In genomic region chr6:127303917-127304316, GRCh38 we compare ENCODE assay signal across 33 cellular contexts. TPM values are rescaled to one million over a fixed set of nuclear protein-coding genes. Genes with fewer than 3 reads are reported as not detected.
A peak's percentile ranks its signal among the peaks of the same experiment; 100 is the strongest.
DNase-seq lines count a peak whose midpoint lies in the region; ATAC-seq, FAIRE-seq and TF ChIP-seq lines count a peak whose summit lies in the region.
"Had no signal": no experiment of that assay in that cellular context is flagged by ENCODE, and none has a peak within 500 bp of the region (broad histone marks: within the 10 kb centered on the region; RNA-seq: fewer than 3 reads in every experiment).

No MANE protein-coding gene starts in this region.

- TF ChIP-seq EP300 in K562 (IDR thresholded peaks at IDR 0.05; ENCODE audit: low read length) (no peak), suprapubic skin (IDR thresholded peaks at IDR 0.05) (no peak)

- H3K4me3 ChIP-seq in K562: no peak overlapping the region
- H3K4me3 ChIP-seq in suprapubic skin: no peak overlapping the region
- H3K4me3 ChIP-seq: esophagus muscularis mucosa, heart right ventricle, stomach, tibial artery had no signal

- no peak for TF ChIP-seq CTCF in K562 (IDR thresholded peaks at IDR 0.05 in 2 of 3, conservative IDR thresholded peaks at IDR 0.05 in 1 of 3; ENCODE audit: insufficient read depth in 2 of 3, low read depth in 1 of 3, low read length in 3 of 3)
- no peak for TF ChIP-seq CTCF in suprapubic skin (IDR thresholded peaks at IDR 0.05)

- H3K9me1 ChIP-seq in K562 (ENCODE audit: control insufficient read depth, insufficient read depth, low read length): no peaks in the 10 kb centered on the region

- peaks cover 5 to 10% of the 10 kb centered on the region in 2 donors for H3K9me3 Mint-ChIP-seq in stimulated activated naive CD8-positive, alpha-beta T cell treated with anti-CD3 and anti-CD28 coated beads, Interleukin-15, amount 100 ng/mL, for 72 hours
- H3K9me3 Mint-ChIP-seq in naive B cell: peaks cover 0 to 14% (median 3%) of the 10 kb centered on the region in 7 donors

- WGBS in K562 (ENCODE audit: insufficient coverage, low coverage, missing lambda C conversion rate): 88% methylated on average over 3 of the region's 3 CpGs
- WGBS in suprapubic skin: 94% methylated on average over 3 of the region's 3 CpGs

- no peak for TF ChIP-seq POLR2A in K562 (conservative IDR thresholded peaks at IDR 0.05)
- no peak for TF ChIP-seq POLR2A in suprapubic skin (IDR thresholded peaks at IDR 0.05)
- TF ChIP-seq POLR2A in GM12891 (IDR thresholded peaks at IDR 0.05; ENCODE audit: low read depth, low read length): no peak

- peak; percentile 50 for ATAC-seq in stimulated activated naive CD8-positive, alpha-beta T cell treated with anti-CD3 and anti-CD28 coated beads, Interleukin-15, amount 100 ng/mL, for 72 hours
- no peak for ATAC-seq in stimulated activated naive CD8-positive, alpha-beta T cell treated with anti-CD3 and anti-CD28 coated beads, Interleukin-15, Interleukin-2, amounts not matched to agents 100 U/mL and 50 U/mL, for 24 hours
- ATAC-seq in K562: peak; percentile 51; the same call in 2 of the 3 replicates
- ATAC-seq in naive B cell (ENCODE audit: low read depth in 2 of 2): no peak
- no peak for ATAC-seq in GM19397 (IDR thresholded peaks at IDR 0.05; ENCODE audit: unreplicated experiment)
- ATAC-seq: activated T-cell treated with anti-CD3 and anti-CD28 coated beads, Interleukin-2, amount 50 U/mL, for 4 hours; foreskin keratinocyte; SK-N-SH treated with all-trans-retinoic acid at 6 μM for 48 hours had no signal

- peaks cover 24 to 28% of the 10 kb centered on the region in 2 donors for H3K36me3 Mint-ChIP-seq in naive B cell

- peaks cover 38% of the 10 kb centered on the region for H3K79me2 ChIP-seq in K562 (ENCODE audit: control insufficient read depth, insufficient read depth, low read length)

- H3K9me3 ChIP-seq in K562 (replicated peaks; ENCODE audit: control insufficient read depth, insufficient read depth, low read depth, low read length) (no peaks in the 10 kb centered on the region), suprapubic skin (peaks cover 6% of the 10 kb centered on the region)

- peak overlapping the region in 1 of 2 donors; percentile 83 for H3K27ac Mint-ChIP-seq in stimulated activated naive CD8-positive, alpha-beta T cell treated with anti-CD3 and anti-CD28 coated beads, Interleukin-15, amount 100 ng/mL, for 72 hours
- H3K27ac Mint-ChIP-seq in naive B cell: peak overlapping the region in 5 of 6 donors; percentile 13 to 81 (median 70)
- H3K27ac Mint-ChIP-seq: activated naive CD4-positive, alpha-beta T cell treated with anti-CD3 and anti-CD28 coated beads for 36 hours; progenitor cell of endocrine pancreas had no signal

- in situ Hi-C loops in K562 (cut with MboI): loop anchor here (10.0 kb wide), 1 partner anchor 121 kb away; no protein-coding TSS in a partner anchor

- CTCF ChIA-PET in K562 (lab: Yijun Ruan, JAX; ENCODE audit: low intra/inter-chr PET ratio): interaction anchor here (0.7 kb wide), 1 partner anchor 265 kb away, joined by 3 read pairs; no protein-coding TSS in a partner anchor

- H3K4me1 ChIP-seq in K562 (replicated peaks in 1 of 2; ENCODE audit: control insufficient read depth in 2 of 2, insufficient read depth in 2 of 2, low read length in 2 of 2) (no peaks in the 10 kb centered on the region), suprapubic skin (peaks cover 17% of the 10 kb centered on the region)
- H3K4me1 ChIP-seq: Caco-2 had no signal

- H3K27me3 ChIP-seq in K562 (ENCODE audit: control insufficient read depth in 2 of 2, insufficient read depth in 2 of 2, low read length in 2 of 2) (no peaks in the 10 kb centered on the region), suprapubic skin (no peaks in the 10 kb centered on the region)
- H3K27me3 ChIP-seq: esophagus muscularis mucosa, foreskin keratinocyte, heart right ventricle, stomach, tibial artery had no signal

- FAIRE-seq in K562 (lab: Jason Lieb, UNC): no peak
- FAIRE-seq in GM12891 (lab: Jason Lieb, UNC): no peak
- FAIRE-seq: bronchial epithelial cell had no signal

- no peak for TF ChIP-seq RAD21 in K562 (CRISPR knock-in tag; conservative IDR thresholded peaks at IDR 0.05 in 1 of 2, IDR thresholded peaks at IDR 0.05 in 1 of 2)

- no peak overlapping the region for H3K4me2 ChIP-seq in K562 (ENCODE audit: insufficient read depth, low read length)

- no peaks in the 10 kb centered on the region; the same call in none of the 2 replicates for H4K20me1 ChIP-seq in K562 (replicated peaks; ENCODE audit: control insufficient read depth, insufficient read depth, low read length)

- H3K36me3 ChIP-seq in K562 (ENCODE audit: control insufficient read depth, insufficient read depth, low read length) (peaks cover 11% of the 10 kb centered on the region; the same call in 1 of the 3 replicates), suprapubic skin (peaks cover 1% of the 10 kb centered on the region)
- H3K36me3 ChIP-seq: esophagus muscularis mucosa, tibial artery had no signal

- 0 out of 4 replicates have a peak overlapping the region, but pooled peaks of 1 of the 2 experiments have one; percentile 12 for H3K9ac ChIP-seq in K562 (ENCODE audit: insufficient read depth in 1 of 2, low read depth in 2 of 2, low read length in 2 of 2)

- no TSS peak for BruUV-seq in K562 (replicated peaks; lab: Mats Ljungman, UMichigan)

- DNase-seq in stimulated activated naive CD8-positive, alpha-beta T cell treated with anti-CD3 and anti-CD28 coated beads, Interleukin-15, amount 100 ng/mL, for 72 hours: no peak
- DNase-seq in stimulated activated naive CD8-positive, alpha-beta T cell treated with anti-CD3 and anti-CD28 coated beads, Interleukin-15, Interleukin-2, amounts not matched to agents 100 U/mL and 50 U/mL, for 24 hours: no peak
- DNase-seq in K562 (ENCODE audit: extremely low read depth in 1 of 4, low spot score in 3 of 4) (no peak), naive B cell (no peak), suprapubic skin (ENCODE audit: low spot score in 2 of 2) (no peak), NCI-H2171 treated with DMSO at 0.1 percent for 48 hours (lab: John Stamatoyannopoulos, UW) (no peak), GM12891 (ENCODE audit: insufficient read length, low spot score) (no peak)
- DNase-seq: activated CD4-positive, alpha-beta T cell treated with anti-CD3 and anti-CD28 coated beads for 4 hours; activated naive CD4-positive, alpha-beta T cell treated with anti-CD3 and anti-CD28 coated beads for 36 hours; activated T-cell treated with anti-CD3 and anti-CD28 coated beads, Interleukin-2, amount 50 U/mL, for 4 hours; amniotic stem cell; Caco-2; DMS79; effector CD8-positive, alpha-beta T cell; foreskin keratinocyte; GDM1; H7; heart right ventricle; KBM-7; kidney glomerular epithelial cell; mesenchymal stem cell; NCI-H1417 treated with DMSO at 0.1 percent for 48 hours; NCI-H2081; NCI-H345; NCI-H748 treated with DMSO at 0.1 percent for 48 hours; stomach; T-helper 2 cell; tibial artery had no signal

- no peak overlapping the region for H2AFZ ChIP-seq in K562 (ENCODE audit: low read depth, low read length)

- H3K4me1 Mint-ChIP-seq in stimulated activated naive CD8-positive, alpha-beta T cell treated with anti-CD3 and anti-CD28 coated beads, Interleukin-15, amount 100 ng/mL, for 72 hours: peaks cover 37% of the 10 kb centered on the region
- H3K4me1 Mint-ChIP-seq in naive B cell: peaks cover 26 to 39% (median 27%) of the 10 kb centered on the region in 3 donors

- intact Hi-C loops in K562 (cut with micrococcal nuclease): loop anchor here (2.0 to 5.0 kb wide), 2 partner anchors 39 to 233 kb away; partner anchors contain the start of gene ECHDC1

- H3K27ac ChIP-seq in K562 (ENCODE audit: extremely low read depth, low read depth, low read length): no peak overlapping the region
- H3K27ac ChIP-seq in suprapubic skin: no peak overlapping the region
- H3K27ac ChIP-seq: esophagus muscularis mucosa, foreskin keratinocyte, heart right ventricle, stomach, tibial artery had no signal

- POLR2A ChIA-PET in K562 (lab: Yijun Ruan, JAX): interaction anchor here (0.7 to 1.3 kb wide), 2 partner anchors 16 to 20 kb away, joined by 4 read pairs; no protein-coding TSS in a partner anchor

- no peaks in the 10 kb centered on the region for H3K27me3 Mint-ChIP-seq in stimulated activated naive CD8-positive, alpha-beta T cell treated with anti-CD3 and anti-CD28 coated beads, Interleukin-15, amount 100 ng/mL, for 72 hours
- no peaks in the 10 kb centered on the region for H3K27me3 Mint-ChIP-seq in naive B cell
- H3K27me3 Mint-ChIP-seq: progenitor cell of endocrine pancreas had no signal

- H3K4me3 Mint-ChIP-seq in stimulated activated naive CD8-positive, alpha-beta T cell treated with anti-CD3 and anti-CD28 coated beads, Interleukin-15, amount 100 ng/mL, for 72 hours: no peak overlapping the region
- H3K4me3 Mint-ChIP-seq in naive B cell: no peak overlapping the region
- H3K4me3 Mint-ChIP-seq: activated naive CD4-positive, alpha-beta T cell treated with anti-CD3 and anti-CD28 coated beads for 36 hours; activated T-cell treated with anti-CD3 and anti-CD28 coated beads, Interleukin-2, amount 50 U/mL, for 4 hours had no signal

RNA-seq across cellular contexts. Expression of gene RNF146, which starts 37.3 kb away (rescaled TPM):
- total RNA-seq in K562 (2011; cell fraction: chromatin; rRNA removed; ENCODE audit: low replicate concordance): 16.8 and 55.6 TPM in 2 replicates
- total RNA-seq in K562 (2011; cell fraction: nucleolus; rRNA removed): 8.3 and 12.8 TPM in 2 replicates
- 27.6 and 30.7 TPM in 2 replicates for total RNA-seq in K562 (2011; cell fraction: nucleoplasm; rRNA removed)
- 15.0 and 16.2 TPM in 2 replicates for total RNA-seq in K562 (2014; rRNA removed)
- total RNA-seq in K562 (2014; rRNA removed; fragmentation: Illumina TruSeq; extraction: Trizol): 17.8 and 18.6 TPM in 2 replicates
- total RNA-seq in K562 (2015; rRNA removed; fragmentation: Illumina TruSeq; extraction: Trizol): 17.7 and 19.8 TPM in 2 replicates
- total RNA-seq in K562 (2021): 13.1 and 15.4 TPM in 2 replicates
- polyA plus RNA-seq in K562 (2011; rRNA removed): 30.2 and 30.5 TPM in 2 replicates
- 6.7 and 14.4 TPM in 2 replicates for polyA plus RNA-seq in K562 (2011; cell fraction: cytosol; rRNA removed)
- polyA plus RNA-seq in K562 (2011; cell fraction: nucleus; rRNA removed): 44.3 and 58.3 TPM in 2 replicates
- 16.7 and 17.2 TPM in 2 replicates for polyA plus RNA-seq in K562 (2012)
- 14.5 and 17.5 TPM in 2 replicates for polyA plus RNA-seq in K562 (2014; fragmentation: Illumina TruSeq; extraction: Trizol)
- polyA plus RNA-seq in K562 (2014; fragmentation: Nextera tagmentation; extraction: Ambion mirVana): 10 to 100 TPM in 1 of 2 experiments, 1 to 10 TPM in 1; 8.4 to 14.7 TPM
- polyA plus RNA-seq in K562 (2014; rRNA removed): 20.2 and 21.4 TPM in 2 replicates
- 25.3 and 33.9 TPM in 2 replicates for polyA minus RNA-seq in K562 (2011; rRNA and poly(A)+ RNA removed)
- polyA minus RNA-seq in K562 (2011; cell fraction: cytosol; rRNA and poly(A)+ RNA removed): 8.8 and 9.2 TPM in 2 replicates
- polyA minus RNA-seq in K562 (2011; cell fraction: nucleus; rRNA and poly(A)+ RNA removed): 32.4 and 56.0 TPM in 2 replicates
- 10 to 100 TPM; 19.0 to 27.6 (median 21.6) TPM for polyA plus RNA-seq in naive B cell (ENCODE audit: low read depth in 6 of 6)
- total RNA-seq in suprapubic skin: 10 to 100 TPM; 18.6 to 54.6 (median 27.0) TPM
- 12.1 TPM for polyA plus RNA-seq in GM12891 (2012; ENCODE audit: low read depth, missing spikeins)

RNA-seq across cellular contexts. Expression of gene ECHDC1, which starts 39.5 kb away (rescaled TPM):
- total RNA-seq in K562 (2011; cell fraction: chromatin; rRNA removed; ENCODE audit: low replicate concordance): 34.7 and 94.5 TPM in 2 replicates
- 17.8 and 23.6 TPM in 2 replicates for total RNA-seq in K562 (2011; cell fraction: nucleolus; rRNA removed)
- 38.3 and 94.7 TPM in 2 replicates for total RNA-seq in K562 (2011; cell fraction: nucleoplasm; rRNA removed)
- total RNA-seq in K562 (2014; rRNA removed): 45.9 and 58.0 TPM in 2 replicates
- total RNA-seq in K562 (2014; rRNA removed; fragmentation: Illumina TruSeq; extraction: Trizol): 99.3 and 119 TPM in 2 replicates
- 70.4 and 78.6 TPM in 2 replicates for total RNA-seq in K562 (2015; rRNA removed; fragmentation: Illumina TruSeq; extraction: Trizol)
- total RNA-seq in K562 (2021): 57.5 and 58.4 TPM in 2 replicates
- polyA plus RNA-seq in K562 (2011; rRNA removed): 48.7 and 73.1 TPM in 2 replicates
- polyA plus RNA-seq in K562 (2011; cell fraction: cytosol; rRNA removed): 7.9 and 20.1 TPM in 2 replicates
- polyA plus RNA-seq in K562 (2011; cell fraction: nucleus; rRNA removed): 13.2 and 20.4 TPM in 2 replicates
- polyA plus RNA-seq in K562 (2012): 46.1 and 76.1 TPM in 2 replicates
- 88.4 and 105 TPM in 2 replicates for polyA plus RNA-seq in K562 (2014; fragmentation: Illumina TruSeq; extraction: Trizol)
- polyA plus RNA-seq in K562 (2014; fragmentation: Nextera tagmentation; extraction: Ambion mirVana): 100 to 1,000 TPM in 1 of 2 experiments, 10 to 100 TPM in 1; 96.5 to 103 TPM
- polyA plus RNA-seq in K562 (2014; rRNA removed): 64.6 and 75.5 TPM in 2 replicates
- polyA minus RNA-seq in K562 (2011; rRNA and poly(A)+ RNA removed): 67.4 and 81.7 TPM in 2 replicates
- 17.4 and 23.8 TPM in 2 replicates for polyA minus RNA-seq in K562 (2011; cell fraction: cytosol; rRNA and poly(A)+ RNA removed)
- polyA minus RNA-seq in K562 (2011; cell fraction: nucleus; rRNA and poly(A)+ RNA removed): 28.5 and 45.2 TPM in 2 replicates
- 100 to 1,000 TPM in 4 of 6 donors, 10 to 100 TPM in 2; 97.9 to 122 (median 102) TPM for polyA plus RNA-seq in naive B cell (ENCODE audit: low read depth in 6 of 6)
- 10 to 100 TPM; 23.9 to 42.6 (median 38.0) TPM for total RNA-seq in suprapubic skin
- 42.5 TPM for polyA plus RNA-seq in GM12891 (2012; ENCODE audit: low read depth, missing spikeins)

Comparison
In these comparisons a context has a peak if more than half of its experiments do, and no peak if none do; other contexts are left out.
1. ATAC-seq: peak in stimulated activated naive CD8-positive, alpha-beta T cell treated with anti-CD3 and anti-CD28 coated beads, Interleukin-15, amount 100 ng/mL, for 72 hours (single experiment) and K562 (single experiment); none in stimulated activated naive CD8-positive, alpha-beta T cell treated with anti-CD3 and anti-CD28 coated beads, Interleukin-15, Interleukin-2, amounts not matched to agents 100 U/mL and 50 U/mL, for 24 hours (single experiment), naive B cell (0 of 2) and GM19397 (single experiment).